ENCODE assay signal across 23 cellular contexts in the genomic region with DNA sequence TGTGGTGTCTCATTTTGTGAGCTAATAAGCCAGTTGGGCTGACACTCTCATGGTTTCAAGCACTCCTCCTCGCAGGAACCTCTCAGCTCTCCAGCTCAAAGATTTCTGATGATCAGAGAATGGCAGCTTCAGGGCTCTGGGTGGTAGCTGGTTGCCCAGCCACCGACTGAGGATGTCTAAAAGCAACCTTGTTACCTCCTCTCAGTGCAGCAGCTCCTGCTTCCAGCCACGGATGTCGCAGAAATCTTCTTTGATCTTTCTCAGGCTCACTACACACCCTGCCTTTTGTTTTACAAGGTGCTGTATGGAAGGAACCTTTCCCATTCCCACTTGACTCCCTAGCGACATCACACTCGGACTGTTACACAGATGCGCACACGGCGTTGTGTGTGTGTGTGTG.
"Had no signal": no experiment of that assay in that cellular context is flagged by ENCODE, and none has a peak within 500 bp of the region (broad histone marks: within the 10 kb centered on the region; RNA-seq: fewer than 3 reads in every experiment).

No MANE protein-coding gene starts in this region.

- H3K27ac ChIP-seq: gastrocnemius medialis, neutrophil, pancreas, stomach, thoracic aorta had no signal

- H3K36me3 Mint-ChIP-seq: activated CD8-positive, alpha-beta memory T cell treated with anti-CD3 and anti-CD28 coated beads, Interleukin-2, amount 10 ng/mL, durations not matched to agents 7 days and 5 days; activated naive CD8-positive, alpha-beta T cell treated with anti-CD3 and anti-CD28 coated beads for 36 hours; naive thymus-derived CD4-positive, alpha-beta T cell; stimulated activated effector memory CD8-positive, alpha-beta T cell treated with anti-CD3 and anti-CD28 coated beads, Interleukin-12 subunit alpha, Interleukin-12 subunit beta, amount 100 ng/mL, for 72 hours had no signal

- DNase-seq: activated CD4-positive, alpha-beta memory T cell treated with anti-CD3 and anti-CD28 coated beads, Interleukin-2, amount 10 ng/mL, durations not matched to agents 7 days and 5 days; activated CD4-positive, alpha-beta T cell treated with anti-CD3 and anti-CD28 coated beads for 48 hours; activated CD4-positive, CD25-positive, alpha-beta regulatory T cell; activated CD8-positive, alpha-beta memory T cell treated with anti-CD3 and anti-CD28 coated beads, Interleukin-2, amount 10 ng/mL, durations not matched to agents 7 days and 5 days; activated naive CD4-positive, alpha-beta T cell; activated naive CD8-positive, alpha-beta T cell treated with anti-CD3 and anti-CD28 coated beads for 36 hours; activated T-cell treated with anti-CD3 and anti-CD28 coated beads, Interleukin-2, amount 50 U/mL, for 1 hour; amniotic stem cell; gastrocnemius medialis; kidney; left ventricle myocardium superior; mesenchymal stem cell; naive thymus-derived CD4-positive, alpha-beta T cell; pancreas; stimulated activated CD4-positive, alpha-beta T cell treated with anti-CD3 and anti-CD28 coated beads, Interleukin-4, amount 100 ng/mL, for 24 hours; stomach; T-helper 1 cell; T-helper 9 cell had no signal

- H3K4me3 Mint-ChIP-seq: activated CD4-positive, alpha-beta memory T cell treated with anti-CD3 and anti-CD28 coated beads, Interleukin-2, amount 10 ng/mL, durations not matched to agents 7 days and 5 days; activated CD8-positive, alpha-beta memory T cell treated with anti-CD3 and anti-CD28 coated beads, Interleukin-2, amount 10 ng/mL, durations not matched to agents 7 days and 5 days; activated naive CD8-positive, alpha-beta T cell treated with anti-CD3 and anti-CD28 coated beads for 36 hours; activated T-helper 17 cell treated with anti-CD3 and anti-CD28 coated beads, Interleukin-2, amount 50 U/mL, for 72 hours; naive thymus-derived CD4-positive, alpha-beta T cell; stimulated activated effector memory CD8-positive, alpha-beta T cell treated with anti-CD3 and anti-CD28 coated beads, Interleukin-12 subunit alpha, Interleukin-12 subunit beta, amount 100 ng/mL, for 72 hours had no signal

- H3K4me3 ChIP-seq: gastrocnemius medialis, pancreas, stomach, thoracic aorta had no signal

- ATAC-seq: activated CD8-positive, alpha-beta memory T cell treated with anti-CD3 and anti-CD28 coated beads, Interleukin-2, amount 10 ng/mL, durations not matched to agents 7 days and 5 days; activated T-helper 17 cell treated with anti-CD3 and anti-CD28 coated beads, Interleukin-2, amount 50 U/mL, for 72 hours; gastrocnemius medialis; left ventricle myocardium superior; naive thymus-derived CD4-positive, alpha-beta T cell; pancreas; sciatic nerve; stimulated activated effector memory CD8-positive, alpha-beta T cell treated with anti-CD3 and anti-CD28 coated beads, Interleukin-12 subunit alpha, Interleukin-12 subunit beta, amount 100 ng/mL, for 72 hours had no signal

- H3K27me3 ChIP-seq: gastrocnemius medialis, neutrophil had no signal

- H3K4me1 Mint-ChIP-seq: activated CD4-positive, alpha-beta memory T cell treated with anti-CD3 and anti-CD28 coated beads, Interleukin-2, amount 10 ng/mL, durations not matched to agents 7 days and 5 days; activated CD8-positive, alpha-beta memory T cell treated with anti-CD3 and anti-CD28 coated beads, Interleukin-2, amount 10 ng/mL, durations not matched to agents 7 days and 5 days; activated naive CD8-positive, alpha-beta T cell treated with anti-CD3 and anti-CD28 coated beads for 36 hours; activated T-helper 17 cell treated with anti-CD3 and anti-CD28 coated beads, Interleukin-2, amount 50 U/mL, for 72 hours; naive thymus-derived CD4-positive, alpha-beta T cell; stimulated activated effector memory CD8-positive, alpha-beta T cell treated with anti-CD3 and anti-CD28 coated beads, Interleukin-12 subunit alpha, Interleukin-12 subunit beta, amount 100 ng/mL, for 72 hours had no signal

- H3K27ac Mint-ChIP-seq: activated CD4-positive, alpha-beta memory T cell treated with anti-CD3 and anti-CD28 coated beads, Interleukin-2, amount 10 ng/mL, durations not matched to agents 7 days and 5 days; activated CD8-positive, alpha-beta memory T cell treated with anti-CD3 and anti-CD28 coated beads, Interleukin-2, amount 10 ng/mL, durations not matched to agents 7 days and 5 days; activated naive CD8-positive, alpha-beta T cell treated with anti-CD3 and anti-CD28 coated beads for 36 hours; activated T-helper 17 cell treated with anti-CD3 and anti-CD28 coated beads, Interleukin-2, amount 50 U/mL, for 72 hours; naive thymus-derived CD4-positive, alpha-beta T cell; stimulated activated effector memory CD8-positive, alpha-beta T cell treated with anti-CD3 and anti-CD28 coated beads, Interleukin-12 subunit alpha, Interleukin-12 subunit beta, amount 100 ng/mL, for 72 hours had no signal

- H3K36me3 ChIP-seq: gastrocnemius medialis, neutrophil, pancreas, stomach, thoracic aorta had no signal

- H3K9me3 Mint-ChIP-seq: activated CD4-positive, alpha-beta memory T cell treated with anti-CD3 and anti-CD28 coated beads, Interleukin-2, amount 10 ng/mL, durations not matched to agents 7 days and 5 days; activated naive CD8-positive, alpha-beta T cell treated with anti-CD3 and anti-CD28 coated beads for 36 hours; activated T-helper 17 cell treated with anti-CD3 and anti-CD28 coated beads, Interleukin-2, amount 50 U/mL, for 72 hours; stimulated activated effector memory CD8-positive, alpha-beta T cell treated with anti-CD3 and anti-CD28 coated beads, Interleukin-12 subunit alpha, Interleukin-12 subunit beta, amount 100 ng/mL, for 72 hours had no signal

- H3K27me3 Mint-ChIP-seq: activated CD4-positive, alpha-beta memory T cell treated with anti-CD3 and anti-CD28 coated beads, Interleukin-2, amount 10 ng/mL, durations not matched to agents 7 days and 5 days; activated CD8-positive, alpha-beta memory T cell treated with anti-CD3 and anti-CD28 coated beads, Interleukin-2, amount 10 ng/mL, durations not matched to agents 7 days and 5 days had no signal

- H3K4me1 ChIP-seq: gastrocnemius medialis, pancreas, stomach had no signal

- H3K9me3 ChIP-seq: gastrocnemius medialis, neutrophil, pancreas, stomach, thoracic aorta had no signal
